ENCODE assay signal across 8 cellular contexts in genomic region chr12:118120579-118121363, GRCh38. TPM values are rescaled to one million over a fixed set of nuclear protein-coding genes. Genes with fewer than 3 reads are reported as not detected.
DNase-seq lines count a peak whose midpoint lies in the region; ATAC-seq and TF ChIP-seq lines count a peak whose summit lies in the region.

No MANE protein-coding gene starts in this region.

- TF ChIP-seq CTCF in GM10248 (IDR thresholded peaks at IDR 0.05; ENCODE audit: control extremely low read depth, extremely low read depth, low read depth, missing control alignments), result peak; percentile 56
- peak; percentile 81 for TF ChIP-seq CTCF in lower lobe of right lung (IDR thresholded peaks at IDR 0.05)

- peaks cover 17% of the 10 kb centered on the region for H3K4me1 ChIP-seq in lower lobe of right lung

- H3K4me3 ChIP-seq in lower lobe of right lung, result no peak overlapping the region

- no peaks in the 10 kb centered on the region for H3K9me3 ChIP-seq in lower lobe of right lung

- CTCF ChIA-PET in GM10248 (lab: Yijun Ruan, JAX), result interaction anchor here (0.7 to 8.4 kb wide), 37 partner anchors 8 to 916 kb away, joined by 3 to 118 read pairs (median 4); partner anchors contain the start of genes PEBP1 and SUDS3

- POLR2A ChIA-PET in GM10248 (lab: Yijun Ruan, JAX), result no interaction called here

- H3K36me3 ChIP-seq in lower lobe of right lung, result no peaks in the 10 kb centered on the region

- H3K27ac ChIP-seq in lower lobe of right lung, result peak overlapping the region; percentile 37

- no peaks in the 10 kb centered on the region for H3K27me3 ChIP-seq in lower lobe of right lung (ENCODE audit: low read depth)

- DNase-seq in GM10248 (ENCODE audit: extremely low spot score) (peak; percentile 86), NCI-H510A (lab: John Stamatoyannopoulos, UW) (peak; percentile 60), lower lobe of right lung (peak; percentile 81), GOT3 (lab: John Stamatoyannopoulos, UW) (no peak)
- peak; percentile 41 to 50 for DNase-seq in activated CD4-positive, alpha-beta T cell treated with anti-CD3 and anti-CD28 coated beads, Interleukin-2, amount 50 U/mL, for 4 hours
- peak; percentile 45 for DNase-seq in effector CD8-positive, alpha-beta T cell (lab: John Stamatoyannopoulos, UW)
- peak; percentile 26 for DNase-seq in stimulated activated CD8-positive, alpha-beta memory T cell treated with anti-CD3 and anti-CD28 coated beads, Interleukin-15, amount 100 ng/mL, for 24 hours (ENCODE audit: low read depth)

- intact Hi-C loops in lower lobe of right lung (cut with DNase I), result no loop called here

- ATAC-seq in HG03045 (IDR thresholded peaks at IDR 0.05; ENCODE audit: unreplicated experiment) (peak; percentile 53), lower lobe of right lung (peak; percentile 90)

RNA-seq across cellular contexts. Expression of gene PEBP1, which starts 15.2 kb away (rescaled TPM):
- total RNA-seq in lower lobe of right lung, result 194 TPM

RNA-seq across cellular contexts. Expression of gene VSIG10, which starts 17.0 kb away (rescaled TPM):
- total RNA-seq in lower lobe of right lung, result 51.7 TPM

RNA-seq across cellular contexts. Expression of gene WSB2, which starts 59.8 kb away (rescaled TPM):
- 75.1 TPM for total RNA-seq in lower lobe of right lung
